Comparison of ENCODE assay signal across 1 cellular context in the genomic region with DNA sequence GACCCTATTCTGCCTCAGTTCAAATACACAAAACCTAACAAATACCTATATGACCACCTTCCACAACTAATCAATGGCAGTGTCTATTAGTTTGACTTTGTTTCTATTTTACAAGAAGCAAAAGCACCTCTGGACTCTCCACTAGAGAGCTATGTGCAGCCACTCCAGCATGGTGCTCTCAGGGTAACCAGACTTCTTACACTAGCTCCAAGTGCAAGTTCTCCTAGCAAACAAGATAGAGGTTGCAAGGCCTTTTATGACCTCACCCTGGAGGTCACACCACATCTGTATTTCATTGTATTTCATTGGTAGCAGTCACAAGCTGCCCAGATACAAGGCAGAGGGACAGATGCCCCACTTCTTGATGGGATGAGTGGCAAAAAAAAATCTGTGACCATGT.
TF ChIP-seq lines count a peak whose summit lies in the region.

No MANE protein-coding gene starts in this region.

TF ChIP-seq in HepG2, 621 proteins besides CTCF, POLR2A, EP300 and RAD21:
- TF ChIP-seq ZNF160 (CRISPR knock-in tag; IDR thresholded peaks at IDR 0.05) = no peak
- TF ChIP-seq NR2F6 (IDR thresholded peaks at IDR 0.05) = peak; percentile 11; the same call in 1 of the 2 replicates
- TF ChIP-seq NR2F6 (CRISPR knock-in tag; IDR thresholded peaks at IDR 0.05) = no peak
- TF ChIP-seq, protein P1, sequence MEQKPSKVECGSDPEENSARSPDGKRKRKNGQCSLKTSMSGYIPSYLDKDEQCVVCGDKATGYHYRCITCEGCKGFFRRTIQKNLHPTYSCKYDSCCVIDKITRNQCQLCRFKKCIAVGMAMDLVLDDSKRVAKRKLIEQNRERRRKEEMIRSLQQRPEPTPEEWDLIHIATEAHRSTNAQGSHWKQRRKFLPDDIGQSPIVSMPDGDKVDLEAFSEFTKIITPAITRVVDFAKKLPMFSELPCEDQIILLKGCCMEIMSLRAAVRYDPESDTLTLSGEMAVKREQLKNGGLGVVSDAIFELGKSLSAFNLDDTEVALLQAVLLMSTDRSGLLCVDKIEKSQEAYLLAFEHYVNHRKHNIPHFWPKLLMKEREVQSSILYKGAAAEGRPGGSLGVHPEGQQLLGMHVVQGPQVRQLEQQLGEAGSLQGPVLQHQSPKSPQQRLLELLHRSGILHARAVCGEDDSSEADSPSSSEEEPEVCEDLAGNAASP (CRISPR knock-in tag; IDR thresholded peaks at IDR 0.05; ENCODE audit: borderline replicate concordance) = peak; percentile 36; the same call in 1 of the 2 replicates
- no peak for TF ChIP-seq ZKSCAN8 (CRISPR knock-in tag; IDR thresholded peaks at IDR 0.05; ENCODE audit: borderline replicate concordance)
- 0 out of 2 replicates have a peak, but pooled peaks have one; percentile 4 for TF ChIP-seq POLR2G (IDR thresholded peaks at IDR 0.05; ENCODE audit: low read depth, low read length)
- no peak for TF ChIP-seq SNRNP70 (IDR thresholded peaks at IDR 0.05; ENCODE audit: low read depth, low read length)
- no peak for TF ChIP-seq ZNF331 (CRISPR knock-in tag; IDR thresholded peaks at IDR 0.05)
- TF ChIP-seq, protein P2, sequence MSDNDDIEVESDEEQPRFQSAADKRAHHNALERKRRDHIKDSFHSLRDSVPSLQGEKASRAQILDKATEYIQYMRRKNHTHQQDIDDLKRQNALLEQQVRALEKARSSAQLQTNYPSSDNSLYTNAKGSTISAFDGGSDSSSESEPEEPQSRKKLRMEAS (IDR thresholded peaks at IDR 0.05) = peak; percentile 2; the same call in 1 of the 2 replicates
- TF ChIP-seq ZNF75D (CRISPR knock-in tag; IDR thresholded peaks at IDR 0.05; ENCODE audit: borderline replicate concordance) = no peak
- TF ChIP-seq, protein P3, sequence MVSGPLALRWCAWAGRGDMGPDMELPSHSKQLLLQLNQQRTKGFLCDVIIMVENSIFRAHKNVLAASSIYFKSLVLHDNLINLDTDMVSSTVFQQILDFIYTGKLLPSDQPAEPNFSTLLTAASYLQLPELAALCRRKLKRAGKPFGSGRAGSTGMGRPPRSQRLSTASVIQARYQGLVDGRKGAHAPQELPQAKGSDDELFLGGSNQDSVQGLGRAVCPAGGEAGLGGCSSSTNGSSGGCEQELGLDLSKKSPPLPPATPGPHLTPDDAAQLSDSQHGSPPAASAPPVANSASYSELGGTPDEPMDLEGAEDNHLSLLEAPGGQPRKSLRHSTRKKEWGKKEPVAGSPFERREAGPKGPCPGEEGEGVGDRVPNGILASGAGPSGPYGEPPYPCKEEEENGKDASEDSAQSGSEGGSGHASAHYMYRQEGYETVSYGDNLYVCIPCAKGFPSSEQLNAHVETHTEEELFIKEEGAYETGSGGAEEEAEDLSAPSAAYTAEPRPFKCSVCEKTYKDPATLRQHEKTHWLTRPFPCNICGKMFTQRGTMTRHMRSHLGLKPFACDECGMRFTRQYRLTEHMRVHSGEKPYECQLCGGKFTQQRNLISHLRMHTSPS (CRISPR knock-in tag; IDR thresholded peaks at IDR 0.05; ENCODE audit: low read depth) = peak; percentile 49; the same call in 1 of the 2 replicates
- 0 out of 2 replicates have a peak, but pooled peaks have one; percentile 12 for TF ChIP-seq RARA (CRISPR knock-in tag; IDR thresholded peaks at IDR 0.05)
